In genomic region chr2:9993490-9994165, GRCh38 we compare ENCODE assay signal across 1 cellular context.
A peak's percentile ranks its signal among the peaks of the same experiment; 100 is the strongest.
TF ChIP-seq lines count a peak whose summit lies in the region.

No MANE protein-coding gene starts in this region.

TF ChIP-seq in GM12878, 131 proteins besides CTCF, POLR2A, EP300 and RAD21:
- TF ChIP-seq STAT1 (conservative IDR thresholded peaks at IDR 0.05) (no peak), JUNB (IDR thresholded peaks at IDR 0.05) (0 out of 2 replicates have a peak, but pooled peaks have one; percentile 10)
